22 cellular contexts compared by ENCODE assay signal in the genomic region with DNA sequence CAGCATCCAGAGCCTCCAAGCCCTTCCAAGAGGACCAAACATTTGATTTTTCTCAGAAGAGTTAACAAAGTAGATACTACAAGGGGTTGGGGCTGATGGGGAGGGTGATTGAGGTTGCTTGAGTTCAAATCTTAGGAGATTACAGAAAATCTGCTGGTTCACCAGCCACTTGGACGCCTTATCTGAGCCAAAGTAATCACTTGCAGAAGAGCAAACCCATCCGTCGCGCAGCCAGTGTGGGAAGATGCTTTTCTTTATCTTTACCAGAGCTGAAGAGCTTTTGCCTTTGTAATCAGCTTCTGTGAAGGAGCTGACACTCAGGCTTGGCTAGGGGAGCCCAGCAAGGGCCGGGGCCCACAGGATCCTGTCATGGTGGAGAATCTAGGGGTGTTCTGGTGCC.
"Had no signal": no experiment of that assay in that cellular context is flagged by ENCODE, and none has a peak within 500 bp of the region (broad histone marks: within the 10 kb centered on the region; RNA-seq: fewer than 3 reads in every experiment).

No MANE protein-coding gene starts in this region.

- H3K4me3 ChIP-seq: dorsolateral prefrontal cortex, gastroesophageal sphincter, heart left ventricle, hepatocyte, left lung, neural progenitor cell, prostate gland, right atrium auricular region, suprapubic skin, transverse colon, upper lobe of right lung, uterus had no signal

- DNase-seq: dorsolateral prefrontal cortex; effector CD4-positive, alpha-beta T cell; foreskin keratinocyte; heart left ventricle; left cardiac atrium; mesenchymal stem cell; midbrain; naive thymus-derived CD4-positive, alpha-beta T cell; nucleus accumbens; stimulated activated CD4-positive, alpha-beta T cell treated with anti-CD3 and anti-CD28 coated beads, Interleukin-4, amount 100 ng/mL, for 4 hours; stimulated activated naive CD8-positive, alpha-beta T cell treated with anti-CD3 and anti-CD28 coated beads, Interleukin-15, Interleukin-2, amounts not matched to agents 100 U/mL and 50 U/mL, for 24 hours; transverse colon; upper lobe of right lung; uterus had no signal

- H3K36me3 ChIP-seq: gastroesophageal sphincter, heart left ventricle, left lung, neural progenitor cell, prostate gland, right atrium auricular region, suprapubic skin, transverse colon, upper lobe of right lung, uterus had no signal

- H3K4me1 ChIP-seq: foreskin keratinocyte, gastroesophageal sphincter, left lung, neural progenitor cell, prostate gland, right atrium auricular region, suprapubic skin, transverse colon, upper lobe of right lung, uterus had no signal

- H3K9me3 ChIP-seq: gastroesophageal sphincter, left lung, prostate gland, right atrium auricular region, suprapubic skin, transverse colon, upper lobe of right lung, uterus had no signal

- H3K27me3 ChIP-seq: dorsolateral prefrontal cortex, gastroesophageal sphincter, heart left ventricle, left lung, neural progenitor cell, right atrium auricular region, suprapubic skin, transverse colon, upper lobe of right lung, uterus had no signal

- H2AFZ ChIP-seq: hepatocyte, neural progenitor cell had no signal

- H3K4me2 ChIP-seq: hepatocyte, neural progenitor cell had no signal

- H3K9ac ChIP-seq: neural progenitor cell had no signal

- H3K27ac ChIP-seq: dorsolateral prefrontal cortex, epithelial cell of prostate, foreskin keratinocyte, gastroesophageal sphincter, heart left ventricle, hepatocyte, left lung, neural progenitor cell, prostate gland, right atrium auricular region, suprapubic skin, upper lobe of right lung, uterus had no signal
